ENCODE assay signal across 1 cellular context in genomic region chr7:111647881-111648280, GRCh38.
TF ChIP-seq lines count a peak whose summit lies in the region.

No MANE protein-coding gene starts in this region.

TF ChIP-seq in GM23338, 12 proteins besides CTCF, POLR2A, EP300 and RAD21 (continued from another document):
- no peak for TF ChIP-seq REST (IDR thresholded peaks at IDR 0.05; ENCODE audit: unreplicated experiment)
- TF ChIP-seq EZH2phosphoT487 (IDR thresholded peaks at IDR 0.05; ENCODE audit: unreplicated experiment), result no peak
- TF ChIP-seq STAT1 (IDR thresholded peaks at IDR 0.05; ENCODE audit: unreplicated experiment), result no peak
